1 cellular context compared by ENCODE assay signal in the genomic region with DNA sequence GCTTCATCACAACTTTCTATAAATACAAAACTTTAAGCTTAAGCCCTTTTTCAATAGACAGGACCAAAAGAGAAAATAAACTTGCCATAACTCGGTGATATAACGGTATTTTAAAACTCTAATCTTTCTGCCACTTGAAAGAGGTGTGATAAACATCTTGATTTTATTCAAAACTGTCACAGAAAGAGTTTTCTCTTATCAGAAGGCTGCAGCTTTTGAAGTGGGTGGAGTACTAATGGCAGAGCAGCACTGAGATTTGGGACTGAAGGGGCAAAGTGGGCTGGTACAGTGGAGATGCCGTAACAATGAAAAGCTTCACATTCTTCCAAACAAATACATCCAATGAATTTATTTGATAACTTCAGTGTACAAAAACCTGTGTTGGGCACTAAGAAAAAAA.
TF ChIP-seq lines count a peak whose summit lies in the region.

No MANE protein-coding gene starts in this region.

TF ChIP-seq in K562, 482 proteins besides CTCF, POLR2A, EP300 and RAD21:
- TF ChIP-seq, protein P1, sequence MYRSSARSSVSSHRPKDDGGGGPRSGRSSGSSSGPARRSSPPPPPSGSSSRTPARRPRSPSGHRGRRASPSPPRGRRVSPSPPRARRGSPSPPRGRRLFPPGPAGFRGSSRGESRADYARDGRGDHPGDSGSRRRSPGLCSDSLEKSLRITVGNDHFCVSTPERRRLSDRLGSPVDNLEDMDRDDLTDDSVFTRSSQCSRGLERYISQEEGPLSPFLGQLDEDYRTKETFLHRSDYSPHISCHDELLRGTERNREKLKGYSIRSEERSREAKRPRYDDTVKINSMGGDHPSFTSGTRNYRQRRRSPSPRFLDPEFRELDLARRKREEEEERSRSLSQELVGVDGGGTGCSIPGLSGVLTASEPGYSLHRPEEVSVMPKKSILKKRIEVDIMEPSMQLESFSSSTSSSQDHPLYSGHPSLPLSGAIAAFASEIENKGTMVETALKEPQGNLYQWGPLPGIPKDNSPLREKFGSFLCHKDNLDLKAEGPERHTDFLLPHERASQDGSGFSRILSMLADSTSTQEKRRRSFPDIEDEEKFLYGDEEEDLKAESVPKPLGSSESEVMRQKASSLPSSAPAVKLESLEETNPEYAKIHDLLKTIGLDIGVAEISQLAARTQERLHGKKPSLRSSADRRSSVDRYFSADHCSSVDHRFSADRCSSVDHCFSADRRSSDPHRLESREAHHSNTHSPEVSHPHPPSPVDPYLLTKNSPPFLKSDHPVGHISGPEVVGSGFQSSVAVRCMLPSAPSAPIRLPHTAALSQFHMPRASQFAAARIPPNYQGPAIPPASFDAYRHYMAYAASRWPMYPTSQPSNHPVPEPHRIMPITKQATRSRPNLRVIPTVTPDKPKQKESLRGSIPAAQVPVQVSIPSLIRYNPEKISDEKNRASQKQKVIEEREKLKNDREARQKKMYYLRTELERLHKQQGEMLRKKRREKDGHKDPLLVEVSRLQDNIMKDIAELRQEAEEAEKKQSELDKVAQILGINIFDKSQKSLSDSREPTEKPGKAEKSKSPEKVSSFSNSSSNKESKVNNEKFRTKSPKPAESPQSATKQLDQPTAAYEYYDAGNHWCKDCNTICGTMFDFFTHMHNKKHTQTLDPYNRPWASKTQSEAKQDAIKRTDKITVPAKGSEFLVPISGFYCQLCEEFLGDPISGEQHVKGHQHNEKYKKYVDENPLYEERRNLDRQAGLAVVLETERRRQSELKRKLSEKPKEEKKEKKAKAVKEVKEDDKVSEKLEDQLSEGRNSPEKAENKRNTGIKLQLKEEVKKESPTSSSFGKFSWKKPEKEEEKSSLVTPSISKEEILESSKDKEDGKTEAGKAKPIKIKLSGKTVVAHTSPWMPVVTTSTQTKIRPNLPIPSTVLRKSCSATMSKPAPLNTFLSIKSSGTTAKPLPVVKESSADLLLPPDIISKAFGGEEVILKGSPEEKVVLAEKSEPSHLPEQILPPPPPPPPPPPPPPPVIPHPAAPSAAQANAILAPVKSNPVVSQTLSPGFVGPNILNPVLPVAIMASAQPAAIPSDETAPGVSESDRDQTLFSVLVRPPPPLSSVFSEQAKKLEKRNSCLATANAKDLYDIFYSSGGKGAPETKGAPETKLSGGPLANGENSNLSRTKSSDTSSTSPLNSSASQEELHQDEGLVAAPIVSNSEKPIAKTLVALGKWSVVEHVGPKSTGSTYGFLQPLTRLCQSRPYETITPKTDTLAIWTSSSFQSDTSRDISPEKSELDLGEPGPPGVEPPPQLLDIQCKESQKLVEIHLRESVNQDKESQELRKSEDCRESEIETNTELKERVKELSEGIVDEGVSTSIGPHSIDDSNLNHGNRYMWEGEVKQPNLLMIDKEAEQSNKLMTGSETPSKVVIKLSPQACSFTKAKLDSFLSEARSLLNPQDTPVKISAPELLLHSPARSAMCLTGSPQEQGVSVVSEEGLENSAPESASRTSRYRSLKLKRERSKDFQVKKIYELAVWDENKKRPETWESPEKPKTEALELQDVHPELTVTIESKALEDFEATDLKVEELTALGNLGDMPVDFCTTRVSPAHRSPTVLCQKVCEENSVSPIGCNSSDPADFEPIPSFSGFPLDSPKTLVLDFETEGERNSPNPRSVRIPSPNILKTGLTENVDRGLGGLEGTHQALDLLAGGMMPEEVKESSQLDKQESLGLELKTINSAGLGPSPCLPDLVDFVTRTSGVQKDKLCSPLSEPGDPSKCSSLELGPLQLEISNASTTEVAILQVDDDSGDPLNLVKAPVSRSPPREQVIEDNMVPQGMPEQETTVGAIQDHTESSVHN (IDR thresholded peaks at IDR 0.05; ENCODE audit: borderline replicate concordance in 1 of 2, low read depth in 1 of 2): no peak
- TF ChIP-seq KDM1A (IDR thresholded peaks at IDR 0.05) (peak; percentile 47 to 58; a peak in 3 of 4 replicates), ARID1B (IDR thresholded peaks at IDR 0.05) (peak; percentile 48), TCFL5 (CRISPR knock-in tag; conservative IDR thresholded peaks at IDR 0.05) (no peak), ZNF57 (CRISPR knock-in tag; IDR thresholded peaks at IDR 0.05) (no peak), HIVEP1 (CRISPR knock-in tag; IDR thresholded peaks at IDR 0.05) (no peak), PCBP1 (IDR thresholded peaks at IDR 0.05; ENCODE audit: low read depth, low read length, poor library complexity, severe bottlenecking) (no peak), ZFP30 (CRISPR knock-in tag; IDR thresholded peaks at IDR 0.05; ENCODE audit: borderline replicate concordance) (no peak), GATAD2B (IDR thresholded peaks at IDR 0.05; ENCODE audit: borderline replicate concordance) (no peak), CREM (IDR thresholded peaks at IDR 0.05; ENCODE audit: low read depth) (no peak), ZNF175 (CRISPR knock-in tag; IDR thresholded peaks at IDR 0.05; ENCODE audit: low read depth) (no peak), ETV6 (IDR thresholded peaks at IDR 0.05; ENCODE audit: borderline replicate concordance in 1 of 2, low read depth in 2 of 2, low read length in 1 of 2) (no peak), ETV6 (CRISPR knock-in tag; IDR thresholded peaks at IDR 0.05; ENCODE audit: borderline replicate concordance) (no peak), ERF (CRISPR knock-in tag; IDR thresholded peaks at IDR 0.05) (no peak), FOXJ2 (tag; IDR thresholded peaks at IDR 0.05) (no peak), ZSCAN32 (CRISPR knock-in tag; IDR thresholded peaks at IDR 0.05) (no peak), ZNF174 (CRISPR knock-in tag; IDR thresholded peaks at IDR 0.05) (no peak), SP2 (IDR thresholded peaks at IDR 0.05; ENCODE audit: extremely low read depth, low read depth, low read length, poor library complexity, severe bottlenecking) (no peak), XRCC4 (IDR thresholded peaks at IDR 0.05; ENCODE audit: extremely low read depth, insufficient read depth, insufficient read length) (no peak), PRMT5 (CRISPR knock-in tag; IDR thresholded peaks at IDR 0.05) (no peak), HDAC1 (IDR thresholded peaks at IDR 0.05) (0 out of 4 replicates have a peak, but pooled peaks of 1 of the 2 experiments have one; percentile 32), CBFA2T3 (IDR thresholded peaks at IDR 0.05) (peak; percentile 63), ZNF165 (CRISPR knock-in tag; IDR thresholded peaks at IDR 0.05; ENCODE audit: borderline replicate concordance) (no peak), TEAD4 (IDR thresholded peaks at IDR 0.05; ENCODE audit: low read length) (peak; percentile 44; the same call in 1 of the 2 replicates), TEAD4 (CRISPR knock-in tag; IDR thresholded peaks at IDR 0.05; ENCODE audit: borderline replicate concordance) (no peak), ZFX (CRISPR knock-in tag; IDR thresholded peaks at IDR 0.05) (no peak), TAL1 (IDR thresholded peaks at IDR 0.05) (peak; percentile 47), ZBTB17 (CRISPR knock-in tag; IDR thresholded peaks at IDR 0.05) (no peak), CC2D1A (IDR thresholded peaks at IDR 0.05) (no peak), ZNF224 (CRISPR knock-in tag; IDR thresholded peaks at IDR 0.05) (no peak), RCOR1 (IDR thresholded peaks at IDR 0.05; ENCODE audit: borderline replicate concordance in 1 of 2, low read depth in 2 of 2, low read length in 2 of 2) (peak in 1 of 2 experiments; percentile 80; a peak in 2 of 4 replicates), NFATC3 (IDR thresholded peaks at IDR 0.05) (no peak), POLR2H (tag; IDR thresholded peaks at IDR 0.05; ENCODE audit: low read depth) (no peak), NUFIP1 (IDR thresholded peaks at IDR 0.05; ENCODE audit: partially characterized antibody) (no peak), ZNF785 (CRISPR knock-in tag; IDR thresholded peaks at IDR 0.05) (no peak), ZFP1 (CRISPR knock-in tag; IDR thresholded peaks at IDR 0.05) (no peak), NCOA1 (IDR thresholded peaks at IDR 0.05; ENCODE audit: low read depth) (no peak), NCOR1 (IDR thresholded peaks at IDR 0.05) (no peak), SIN3B (IDR thresholded peaks at IDR 0.05; ENCODE audit: low read depth) (no peak), TCF3 (CRISPR knock-in tag; IDR thresholded peaks at IDR 0.05) (0 out of 2 replicates have a peak, but pooled peaks have one; percentile 14)
- TF ChIP-seq, protein P2, sequence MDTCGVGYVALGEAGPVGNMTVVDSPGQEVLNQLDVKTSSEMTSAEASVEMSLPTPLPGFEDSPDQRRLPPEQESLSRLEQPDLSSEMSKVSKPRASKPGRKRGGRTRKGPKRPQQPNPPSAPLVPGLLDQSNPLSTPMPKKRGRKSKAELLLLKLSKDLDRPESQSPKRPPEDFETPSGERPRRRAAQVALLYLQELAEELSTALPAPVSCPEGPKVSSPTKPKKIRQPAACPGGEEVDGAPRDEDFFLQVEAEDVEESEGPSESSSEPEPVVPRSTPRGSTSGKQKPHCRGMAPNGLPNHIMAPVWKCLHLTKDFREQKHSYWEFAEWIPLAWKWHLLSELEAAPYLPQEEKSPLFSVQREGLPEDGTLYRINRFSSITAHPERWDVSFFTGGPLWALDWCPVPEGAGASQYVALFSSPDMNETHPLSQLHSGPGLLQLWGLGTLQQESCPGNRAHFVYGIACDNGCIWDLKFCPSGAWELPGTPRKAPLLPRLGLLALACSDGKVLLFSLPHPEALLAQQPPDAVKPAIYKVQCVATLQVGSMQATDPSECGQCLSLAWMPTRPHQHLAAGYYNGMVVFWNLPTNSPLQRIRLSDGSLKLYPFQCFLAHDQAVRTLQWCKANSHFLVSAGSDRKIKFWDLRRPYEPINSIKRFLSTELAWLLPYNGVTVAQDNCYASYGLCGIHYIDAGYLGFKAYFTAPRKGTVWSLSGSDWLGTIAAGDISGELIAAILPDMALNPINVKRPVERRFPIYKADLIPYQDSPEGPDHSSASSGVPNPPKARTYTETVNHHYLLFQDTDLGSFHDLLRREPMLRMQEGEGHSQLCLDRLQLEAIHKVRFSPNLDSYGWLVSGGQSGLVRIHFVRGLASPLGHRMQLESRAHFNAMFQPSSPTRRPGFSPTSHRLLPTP (IDR thresholded peaks at IDR 0.05; ENCODE audit: borderline replicate concordance, extremely low read depth, insufficient read length): no peak
- TF ChIP-seq, protein P3, sequence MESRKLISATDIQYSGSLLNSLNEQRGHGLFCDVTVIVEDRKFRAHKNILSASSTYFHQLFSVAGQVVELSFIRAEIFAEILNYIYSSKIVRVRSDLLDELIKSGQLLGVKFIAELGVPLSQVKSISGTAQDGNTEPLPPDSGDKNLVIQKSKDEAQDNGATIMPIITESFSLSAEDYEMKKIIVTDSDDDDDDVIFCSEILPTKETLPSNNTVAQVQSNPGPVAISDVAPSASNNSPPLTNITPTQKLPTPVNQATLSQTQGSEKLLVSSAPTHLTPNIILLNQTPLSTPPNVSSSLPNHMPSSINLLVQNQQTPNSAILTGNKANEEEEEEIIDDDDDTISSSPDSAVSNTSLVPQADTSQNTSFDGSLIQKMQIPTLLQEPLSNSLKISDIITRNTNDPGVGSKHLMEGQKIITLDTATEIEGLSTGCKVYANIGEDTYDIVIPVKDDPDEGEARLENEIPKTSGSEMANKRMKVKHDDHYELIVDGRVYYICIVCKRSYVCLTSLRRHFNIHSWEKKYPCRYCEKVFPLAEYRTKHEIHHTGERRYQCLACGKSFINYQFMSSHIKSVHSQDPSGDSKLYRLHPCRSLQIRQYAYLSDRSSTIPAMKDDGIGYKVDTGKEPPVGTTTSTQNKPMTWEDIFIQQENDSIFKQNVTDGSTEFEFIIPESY (CRISPR knock-in tag; IDR thresholded peaks at IDR 0.05): no peak
- TF ChIP-seq, protein P4, sequence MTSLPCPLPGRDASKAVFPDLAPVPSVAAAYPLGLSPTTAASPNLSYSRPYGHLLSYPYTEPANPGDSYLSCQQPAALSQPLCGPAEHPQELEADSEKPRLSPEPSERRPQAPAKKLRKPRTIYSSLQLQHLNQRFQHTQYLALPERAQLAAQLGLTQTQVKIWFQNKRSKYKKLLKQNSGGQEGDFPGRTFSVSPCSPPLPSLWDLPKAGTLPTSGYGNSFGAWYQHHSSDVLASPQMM (CRISPR knock-in tag; IDR thresholded peaks at IDR 0.05): no peak
- TF ChIP-seq, protein P5, sequence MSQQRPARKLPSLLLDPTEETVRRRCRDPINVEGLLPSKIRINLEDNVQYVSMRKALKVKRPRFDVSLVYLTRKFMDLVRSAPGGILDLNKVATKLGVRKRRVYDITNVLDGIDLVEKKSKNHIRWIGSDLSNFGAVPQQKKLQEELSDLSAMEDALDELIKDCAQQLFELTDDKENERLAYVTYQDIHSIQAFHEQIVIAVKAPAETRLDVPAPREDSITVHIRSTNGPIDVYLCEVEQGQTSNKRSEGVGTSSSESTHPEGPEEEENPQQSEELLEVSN (IDR thresholded peaks at IDR 0.05; ENCODE audit: borderline replicate concordance in 1 of 2, extremely low read depth in 1 of 2, insufficient read depth in 1 of 2, insufficient read length in 1 of 2, low read depth in 1 of 2, low read length in 1 of 2, poor library complexity in 1 of 2, severe bottlenecking in 1 of 2): no peak
- TF ChIP-seq, protein P6, sequence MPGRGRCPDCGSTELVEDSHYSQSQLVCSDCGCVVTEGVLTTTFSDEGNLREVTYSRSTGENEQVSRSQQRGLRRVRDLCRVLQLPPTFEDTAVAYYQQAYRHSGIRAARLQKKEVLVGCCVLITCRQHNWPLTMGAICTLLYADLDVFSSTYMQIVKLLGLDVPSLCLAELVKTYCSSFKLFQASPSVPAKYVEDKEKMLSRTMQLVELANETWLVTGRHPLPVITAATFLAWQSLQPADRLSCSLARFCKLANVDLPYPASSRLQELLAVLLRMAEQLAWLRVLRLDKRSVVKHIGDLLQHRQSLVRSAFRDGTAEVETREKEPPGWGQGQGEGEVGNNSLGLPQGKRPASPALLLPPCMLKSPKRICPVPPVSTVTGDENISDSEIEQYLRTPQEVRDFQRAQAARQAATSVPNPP (IDR thresholded peaks at IDR 0.05; ENCODE audit: borderline replicate concordance, insufficient read depth, insufficient read length): no peak
- TF ChIP-seq, protein P7, sequence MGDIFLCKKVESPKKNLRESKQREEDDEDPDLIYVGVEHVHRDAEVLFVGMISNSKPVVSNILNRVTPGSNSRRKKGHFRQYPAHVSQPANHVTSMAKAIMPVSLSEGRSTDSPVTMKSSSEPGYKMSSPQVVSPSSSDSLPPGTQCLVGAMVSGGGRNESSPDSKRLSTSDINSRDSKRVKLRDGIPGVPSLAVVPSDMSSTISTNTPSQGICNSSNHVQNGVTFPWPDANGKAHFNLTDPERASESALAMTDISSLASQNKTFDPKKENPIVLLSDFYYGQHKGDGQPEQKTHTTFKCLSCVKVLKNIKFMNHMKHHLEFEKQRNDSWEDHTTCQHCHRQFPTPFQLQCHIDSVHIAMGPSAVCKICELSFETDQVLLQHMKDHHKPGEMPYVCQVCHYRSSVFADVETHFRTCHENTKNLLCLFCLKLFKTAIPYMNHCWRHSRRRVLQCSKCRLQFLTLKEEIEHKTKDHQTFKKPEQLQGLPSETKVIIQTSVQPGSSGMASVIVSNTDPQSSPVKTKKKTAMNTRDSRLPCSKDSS (IDR thresholded peaks at IDR 0.05; ENCODE audit: low read depth, partially characterized antibody): no peak
- TF ChIP-seq, protein P8, sequence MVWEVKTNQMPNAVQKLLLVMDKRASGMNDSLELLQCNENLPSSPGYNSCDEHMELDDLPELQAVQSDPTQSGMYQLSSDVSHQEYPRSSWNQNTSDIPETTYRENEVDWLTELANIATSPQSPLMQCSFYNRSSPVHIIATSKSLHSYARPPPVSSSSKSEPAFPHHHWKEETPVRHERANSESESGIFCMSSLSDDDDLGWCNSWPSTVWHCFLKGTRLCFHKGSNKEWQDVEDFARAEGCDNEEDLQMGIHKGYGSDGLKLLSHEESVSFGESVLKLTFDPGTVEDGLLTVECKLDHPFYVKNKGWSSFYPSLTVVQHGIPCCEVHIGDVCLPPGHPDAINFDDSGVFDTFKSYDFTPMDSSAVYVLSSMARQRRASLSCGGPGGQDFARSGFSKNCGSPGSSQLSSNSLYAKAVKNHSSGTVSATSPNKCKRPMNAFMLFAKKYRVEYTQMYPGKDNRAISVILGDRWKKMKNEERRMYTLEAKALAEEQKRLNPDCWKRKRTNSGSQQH (CRISPR knock-in tag; IDR thresholded peaks at IDR 0.05): no peak
